In genomic region chr22:46065733-46066454, GRCh38 we compare ENCODE assay signal across 11 cellular contexts.
DNase-seq lines count a peak whose midpoint lies in the region; ATAC-seq, FAIRE-seq and TF ChIP-seq lines count a peak whose summit lies in the region.
"Had no signal": no experiment of that assay in that cellular context is flagged by ENCODE, and none has a peak within 500 bp of the region (broad histone marks: within the 10 kb centered on the region; RNA-seq: fewer than 3 reads in every experiment).

No MANE protein-coding gene starts in this region.

- no peaks in the 10 kb centered on the region for H3K27me3 ChIP-seq in duodenal mucosa (ENCODE audit: control insufficient read depth in 1 of 2, insufficient read depth in 2 of 2, low read length in 2 of 2)
- H3K27me3 ChIP-seq in osteoblast (ENCODE audit: insufficient read depth, low read length), result no peaks in the 10 kb centered on the region
- H3K27me3 ChIP-seq in SJCRH30, result no peaks in the 10 kb centered on the region

- POLR2A ChIA-PET in A549 (lab: Yijun Ruan, JAX), result interaction anchor here (0.7 kb wide), 1 partner anchor 13 kb away, joined by 3 read pairs; no protein-coding TSS in a partner anchor

- peaks cover 20% of the 10 kb centered on the region for H3K4me1 ChIP-seq in A549
- H3K4me1 ChIP-seq in duodenal mucosa (ENCODE audit: control insufficient read depth in 1 of 2, insufficient read depth in 2 of 2, low read length in 2 of 2), result peaks cover 25 to 52% of the 10 kb centered on the region in 2 donors
- H3K4me1 ChIP-seq in osteoblast (ENCODE audit: insufficient read depth, low read length), result peaks cover 72% of the 10 kb centered on the region
- H3K4me1 ChIP-seq in SJCRH30, result peaks cover 15% of the 10 kb centered on the region

- H3K9me3 ChIP-seq in A549 (no peaks in the 10 kb centered on the region), duodenal mucosa (ENCODE audit: control insufficient read depth in 1 of 2, low read length in 2 of 2) (no peaks in the 10 kb centered on the region), osteoblast (ENCODE audit: low read depth, low read length) (no peaks in the 10 kb centered on the region), SJCRH30 (replicated peaks) (no peaks in the 10 kb centered on the region)

- peak overlapping the region; percentile 32 for H3K4me3 ChIP-seq in A549
- H3K4me3 ChIP-seq in duodenal mucosa (ENCODE audit: low read depth in 1 of 2, low read length in 2 of 2), result no peak overlapping the region
- H3K4me3 ChIP-seq in osteoblast (ENCODE audit: insufficient read depth, low read length), result peak overlapping the region; percentile 77
- H3K4me3 ChIP-seq in SJCRH30, result no peak overlapping the region

- 13% methylated on average over 1 of the region's 1 CpG for WGBS in A549 (ENCODE audit: missing lambda C conversion rate)

- peak overlapping the region; percentile 96 for H3K4me2 ChIP-seq in A549
- peak overlapping the region; percentile 100 for H3K4me2 ChIP-seq in osteoblast (ENCODE audit: insufficient read depth, low read length)

- TF ChIP-seq CTCF in A549 (IDR thresholded peaks at IDR 0.05) (no peak), osteoblast (IDR thresholded peaks at IDR 0.05; ENCODE audit: extremely low read depth, low read depth, low read length) (no peak)

- no peak for TF ChIP-seq RAD21 in A549 (conservative IDR thresholded peaks at IDR 0.05 in 1 of 2, IDR thresholded peaks at IDR 0.05 in 1 of 2)

- no peak for TF ChIP-seq EP300 in A549 (IDR thresholded peaks at IDR 0.05)

- no peak for FAIRE-seq in A549 (lab: Jason Lieb, UNC)

- no peak for ATAC-seq in A549
- no peak for ATAC-seq in activated CD4-positive, CD25-positive, alpha-beta regulatory T cell treated with anti-CD3 and anti-CD28 coated beads, Interleukin-2, amount 50 U/mL, for 24 hours
- no peak for ATAC-seq in HG02885 (IDR thresholded peaks at IDR 0.05; ENCODE audit: poor library complexity, unreplicated experiment)

- CTCF ChIA-PET in A549 (lab: Yijun Ruan, JAX), result interaction anchor here (1.2 kb wide), 1 partner anchor 60 kb away, joined by 4 read pairs; no protein-coding TSS in a partner anchor

- no peaks in the 10 kb centered on the region for H4K20me1 ChIP-seq in osteoblast (ENCODE audit: insufficient read depth, low read length)

- DNase-seq in A549 (ENCODE audit: low read depth in 1 of 2, low spot score in 1 of 2) (no peak), LHCN-M2 (ENCODE audit: low read depth) (peak; percentile 56), osteoblast (ENCODE audit: insufficient read length, low spot score, missing footprints) (no peak), SJCRH30 (no peak), HuH-7.5 (ENCODE audit: low spot score) (no peak)
- DNase-seq: CD4-positive, alpha-beta memory T cell; central memory CD4-positive, alpha-beta T cell; NCI-H2081 treated with DMSO at 0.1 percent for 48 hours had no signal

- no peak overlapping the region for H2AFZ ChIP-seq in osteoblast (ENCODE audit: low read length)

- H3K36me3 ChIP-seq in duodenal mucosa (ENCODE audit: control insufficient read depth in 1 of 2, insufficient read depth in 2 of 2, low read length in 2 of 2) (no peaks in the 10 kb centered on the region), osteoblast (ENCODE audit: insufficient read depth, low read length) (no peaks in the 10 kb centered on the region), SJCRH30 (no peaks in the 10 kb centered on the region; the same call in 1 of the 2 replicates)

- no peak for TF ChIP-seq POLR2A in A549 (IDR thresholded peaks at IDR 0.05; ENCODE audit: low read length)

- peaks cover 99% of the 10 kb centered on the region for H3K79me2 ChIP-seq in osteoblast (ENCODE audit: insufficient read depth, low read length)

- H3K9ac ChIP-seq in duodenal mucosa (ENCODE audit: low read depth in 1 of 2, low read length in 2 of 2), result no peak overlapping the region

- H3K27ac ChIP-seq in A549 (peak overlapping the region; percentile 99 to 100), duodenal mucosa (ENCODE audit: low read depth, low read length) (peak overlapping the region; percentile 53), osteoblast (ENCODE audit: low read depth, low read length) (peak overlapping the region; percentile 97), SJCRH30 (no peak overlapping the region; the same call in 1 of the 2 replicates)

TF ChIP-seq in A549, 52 proteins besides CTCF, POLR2A, EP300 and RAD21:
- 0 out of 2 replicates have a peak, but pooled peaks have one; percentile 17 for TF ChIP-seq MAX (IDR thresholded peaks at IDR 0.05)
- no peak for TF ChIP-seq RARB (CRISPR knock-in tag; IDR thresholded peaks at IDR 0.05)

Comparison
In these comparisons a context has a peak if more than half of its experiments do, and no peak if none do; other contexts are left out.
1. H3K4me3 ChIP-seq: peak in A549 (single experiment) and osteoblast (single experiment); none in duodenal mucosa (0 of 2) and SJCRH30 (single experiment).